2 cellular contexts compared by ENCODE assay signal in the genomic region with DNA sequence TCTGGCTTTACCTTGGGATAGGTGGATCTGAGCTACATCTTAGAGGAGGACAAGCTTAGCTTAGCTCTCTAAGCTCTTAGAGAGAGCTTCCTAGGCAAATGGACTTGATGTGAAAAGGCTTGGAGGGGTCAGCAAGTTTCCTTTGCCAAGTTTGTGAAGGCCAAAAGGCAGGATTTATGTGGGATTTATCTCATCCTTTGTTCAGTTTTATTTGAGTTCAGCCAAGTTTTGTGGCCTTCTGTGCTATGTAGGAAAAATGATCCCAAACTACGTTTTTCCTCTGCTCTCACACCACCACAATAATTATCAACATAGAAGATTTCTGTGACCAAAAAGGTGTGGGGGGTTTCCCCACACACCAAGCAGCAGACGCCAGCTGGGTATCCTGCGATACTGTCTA.
TF ChIP-seq lines count a peak whose summit lies in the region.

No MANE protein-coding gene starts in this region.

TF ChIP-seq in liver, 16 proteins besides CTCF, POLR2A, EP300 and RAD21:
- no peak for TF ChIP-seq HNF4A (conservative IDR thresholded peaks at IDR 0.05)
- peak; percentile 87 for TF ChIP-seq NR2F2 (IDR thresholded peaks at IDR 0.05)

TF ChIP-seq in HepG2, 621 proteins besides CTCF, POLR2A, EP300 and RAD21:
- TF ChIP-seq, protein P1, sequence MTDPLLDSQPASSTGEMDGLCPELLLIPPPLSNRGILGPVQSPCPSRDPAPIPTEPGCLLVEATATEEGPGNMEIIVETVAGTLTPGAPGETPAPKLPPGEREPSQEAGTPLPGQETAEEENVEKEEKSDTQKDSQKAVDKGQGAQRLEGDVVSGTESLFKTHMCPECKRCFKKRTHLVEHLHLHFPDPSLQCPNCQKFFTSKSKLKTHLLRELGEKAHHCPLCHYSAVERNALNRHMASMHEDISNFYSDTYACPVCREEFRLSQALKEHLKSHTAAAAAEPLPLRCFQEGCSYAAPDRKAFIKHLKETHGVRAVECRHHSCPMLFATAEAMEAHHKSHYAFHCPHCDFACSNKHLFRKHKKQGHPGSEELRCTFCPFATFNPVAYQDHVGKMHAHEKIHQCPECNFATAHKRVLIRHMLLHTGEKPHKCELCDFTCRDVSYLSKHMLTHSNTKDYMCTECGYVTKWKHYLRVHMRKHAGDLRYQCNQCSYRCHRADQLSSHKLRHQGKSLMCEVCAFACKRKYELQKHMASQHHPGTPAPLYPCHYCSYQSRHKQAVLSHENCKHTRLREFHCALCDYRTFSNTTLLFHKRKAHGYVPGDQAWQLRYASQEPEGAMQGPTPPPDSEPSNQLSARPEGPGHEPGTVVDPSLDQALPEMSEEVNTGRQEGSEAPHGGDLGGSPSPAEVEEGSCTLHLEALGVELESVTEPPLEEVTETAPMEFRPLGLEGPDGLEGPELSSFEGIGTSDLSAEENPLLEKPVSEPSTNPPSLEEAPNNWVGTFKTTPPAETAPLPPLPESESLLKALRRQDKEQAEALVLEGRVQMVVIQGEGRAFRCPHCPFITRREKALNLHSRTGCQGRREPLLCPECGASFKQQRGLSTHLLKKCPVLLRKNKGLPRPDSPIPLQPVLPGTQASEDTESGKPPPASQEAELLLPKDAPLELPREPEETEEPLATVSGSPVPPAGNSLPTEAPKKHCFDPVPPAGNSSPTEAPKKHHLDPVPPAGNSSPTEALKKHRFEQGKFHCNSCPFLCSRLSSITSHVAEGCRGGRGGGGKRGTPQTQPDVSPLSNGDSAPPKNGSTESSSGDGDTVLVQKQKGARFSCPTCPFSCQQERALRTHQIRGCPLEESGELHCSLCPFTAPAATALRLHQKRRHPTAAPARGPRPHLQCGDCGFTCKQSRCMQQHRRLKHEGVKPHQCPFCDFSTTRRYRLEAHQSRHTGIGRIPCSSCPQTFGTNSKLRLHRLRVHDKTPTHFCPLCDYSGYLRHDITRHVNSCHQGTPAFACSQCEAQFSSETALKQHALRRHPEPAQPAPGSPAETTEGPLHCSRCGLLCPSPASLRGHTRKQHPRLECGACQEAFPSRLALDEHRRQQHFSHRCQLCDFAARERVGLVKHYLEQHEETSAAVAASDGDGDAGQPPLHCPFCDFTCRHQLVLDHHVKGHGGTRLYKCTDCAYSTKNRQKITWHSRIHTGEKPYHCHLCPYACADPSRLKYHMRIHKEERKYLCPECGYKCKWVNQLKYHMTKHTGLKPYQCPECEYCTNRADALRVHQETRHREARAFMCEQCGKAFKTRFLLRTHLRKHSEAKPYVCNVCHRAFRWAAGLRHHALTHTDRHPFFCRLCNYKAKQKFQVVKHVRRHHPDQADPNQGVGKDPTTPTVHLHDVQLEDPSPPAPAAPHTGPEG (CRISPR knock-in tag; IDR thresholded peaks at IDR 0.05), result no peak
TF ChIP-seq in HepG2: peak in this region for 0.
